ENCODE assay signal across 17 cellular contexts in genomic region chr9:132036521-132036920, GRCh38. TPM values are rescaled to one million over a fixed set of nuclear protein-coding genes. Genes with fewer than 3 reads are reported as not detected.
A peak's percentile ranks its signal among the peaks of the same experiment; 100 is the strongest.
DNase-seq lines count a peak whose midpoint lies in the region; ATAC-seq and TF ChIP-seq lines count a peak whose summit lies in the region.
"Had no signal": no experiment of that assay in that cellular context is flagged by ENCODE, and none has a peak within 500 bp of the region (broad histone marks: within the 10 kb centered on the region; RNA-seq: fewer than 3 reads in every experiment).

No MANE protein-coding gene starts in this region.

- ATAC-seq in activated CD4-positive, CD25-positive, alpha-beta regulatory T cell treated with anti-CD3 and anti-CD28 coated beads, Interleukin-2, amount 50 U/mL, for 24 hours, result peak; percentile 53 to 55
- ATAC-seq in left lung, result no peak
- ATAC-seq: A549 had no signal

- peak overlapping the region; percentile 41 for H3K27ac Mint-ChIP-seq in nephron progenitor cell
- H3K27ac Mint-ChIP-seq: CD14-positive monocyte had no signal

- no peaks in the 10 kb centered on the region for H3K9me3 ChIP-seq in WERI-Rb-1 (ENCODE audit: severe bottlenecking)
- no peaks in the 10 kb centered on the region for H3K9me3 ChIP-seq in left lung
- H3K9me3 ChIP-seq: A549, BLaER1 had no signal

- H3K9me3 Mint-ChIP-seq in nephron progenitor cell, result no peaks in the 10 kb centered on the region
- H3K9me3 Mint-ChIP-seq: CD14-positive monocyte; CD4-positive, alpha-beta memory T cell had no signal

- DNase-seq in activated CD4-positive, CD25-positive, alpha-beta regulatory T cell treated with anti-CD3 and anti-CD28 coated beads, Interleukin-2, amount 50 U/mL, for 72 hours, result no peak
- no peak for DNase-seq in WERI-Rb-1
- DNase-seq in nephron progenitor cell, result no peak
- DNase-seq in AML-193 (lab: John Stamatoyannopoulos, UW), result no peak
- no peak for DNase-seq in left lung
- DNase-seq in GF-D8 (lab: John Stamatoyannopoulos, UW), result no peak
- DNase-seq: CD4-positive, alpha-beta memory T cell; DMS153; DMS79; GDM1; GOT3; H7 had no signal

- H3K4me1 ChIP-seq in left lung, result peaks cover 0 to 4% of the 10 kb centered on the region in 2 donors
- H3K4me1 ChIP-seq: A549 had no signal

- H3K4me1 Mint-ChIP-seq in nephron progenitor cell, result peaks cover 58% of the 10 kb centered on the region

- H3K27ac ChIP-seq in WERI-Rb-1, result peak overlapping the region; percentile 84
- no peak overlapping the region for H3K27ac ChIP-seq in left lung
- H3K27ac ChIP-seq: 22Rv1, A549, BLaER1 had no signal

- H3K36me3 ChIP-seq in WERI-Rb-1 (no peaks in the 10 kb centered on the region; the same call in 1 of the 2 replicates), left lung (no peaks in the 10 kb centered on the region)

- no peak for TF ChIP-seq CTCF in WERI-Rb-1 (IDR thresholded peaks at IDR 0.05; ENCODE audit: low read depth, low read length)
- no peak for TF ChIP-seq CTCF in nephron progenitor cell (IDR thresholded peaks at IDR 0.05)
- no peak for TF ChIP-seq CTCF in left lung (IDR thresholded peaks at IDR 0.05)

- H3K4me3 Mint-ChIP-seq in nephron progenitor cell, result no peak overlapping the region
- H3K4me3 Mint-ChIP-seq: CD14-positive monocyte; CD4-positive, alpha-beta memory T cell had no signal

- H3K4me3 ChIP-seq in WERI-Rb-1 (ENCODE audit: low read depth, low read length) (no peak overlapping the region), left lung (no peak overlapping the region)
- H3K4me3 ChIP-seq: A549, BLaER1 had no signal

- no peaks in the 10 kb centered on the region for H3K27me3 Mint-ChIP-seq in nephron progenitor cell (ENCODE audit: low read depth, poor library complexity)
- H3K27me3 Mint-ChIP-seq: CD4-positive, alpha-beta memory T cell had no signal

- no peaks in the 10 kb centered on the region for H3K36me3 Mint-ChIP-seq in nephron progenitor cell (ENCODE audit: low read depth)

- H3K27me3 ChIP-seq in WERI-Rb-1 (ENCODE audit: insufficient read depth, low read depth, severe bottlenecking), result no peaks in the 10 kb centered on the region
- H3K27me3 ChIP-seq in left lung, result no peaks in the 10 kb centered on the region
- H3K27me3 ChIP-seq: BLaER1 had no signal

- intact Hi-C loops in left lung (cut with DNase I), result no loop called here

RNA-seq across cellular contexts. Expression of gene MED27, which starts 43.1 kb away (rescaled TPM):
- 10 to 100 TPM; 12.5 to 18.1 TPM for total RNA-seq in left lung
